16 cellular contexts compared by ENCODE assay signal in genomic region chr4:22456291-22456690, GRCh38. TPM values are rescaled to one million over a fixed set of nuclear protein-coding genes. Genes with fewer than 3 reads are reported as not detected.
DNase-seq lines count a peak whose midpoint lies in the region; ATAC-seq and TF ChIP-seq lines count a peak whose summit lies in the region.
"Had no signal": no experiment of that assay in that cellular context is flagged by ENCODE, and none has a peak within 500 bp of the region (broad histone marks: within the 10 kb centered on the region; RNA-seq: fewer than 3 reads in every experiment).

No MANE protein-coding gene starts in this region.

- H3K9me3 Mint-ChIP-seq in WTC11 (no peaks in the 10 kb centered on the region), neural crest cell (no peaks in the 10 kb centered on the region)
- H3K9me3 Mint-ChIP-seq in CD4-positive, alpha-beta memory T cell, result no peaks in the 10 kb centered on the region
- H3K9me3 Mint-ChIP-seq: HFFc6 had no signal

- no peaks in the 10 kb centered on the region for H3K27me3 ChIP-seq in CD4-positive, alpha-beta memory T cell (ENCODE audit: insufficient read depth, low read length)
- H3K27me3 ChIP-seq: BE2C had no signal

- H3K4me3 Mint-ChIP-seq in WTC11 (no peak overlapping the region), neural crest cell (no peak overlapping the region)
- H3K4me3 Mint-ChIP-seq in CD4-positive, alpha-beta memory T cell, result no peak overlapping the region
- H3K4me3 Mint-ChIP-seq: CD4-positive, CD25-positive, alpha-beta regulatory T cell; HFFc6 had no signal

- H3K36me3 Mint-ChIP-seq in WTC11 (peaks cover 4% of the 10 kb centered on the region; the same call in 1 of the 2 replicates), neural crest cell (ENCODE audit: low read depth) (peaks cover 18% of the 10 kb centered on the region)
- no peaks in the 10 kb centered on the region for H3K36me3 Mint-ChIP-seq in CD4-positive, alpha-beta memory T cell
- H3K36me3 Mint-ChIP-seq: CD4-positive, CD25-positive, alpha-beta regulatory T cell had no signal

- no peak for DNase-seq in WTC11 (ENCODE audit: low spot score)
- no peak for DNase-seq in neural crest cell (ENCODE audit: low read depth, low spot score)
- no peak for DNase-seq in stimulated activated CD4-positive, alpha-beta T cell treated with anti-CD3 and anti-CD28 coated beads, Interleukin-2, amount 100 ng/mL, for 24 hours
- no peak for DNase-seq in CD4-positive, alpha-beta memory T cell
- DNase-seq: ACHN; BE2C; C1 segment of cervical spinal cord; Caco-2; CD4-positive, CD25-positive, alpha-beta regulatory T cell; GM23248; HCEC 1CT; HFFc6; IMR-90 had no signal

- no peaks in the 10 kb centered on the region for H3K9me3 ChIP-seq in HEK293 (ENCODE audit: control insufficient read depth, insufficient read depth, low read depth, low read length)
- H3K9me3 ChIP-seq in CD4-positive, alpha-beta memory T cell (ENCODE audit: control insufficient read depth in 1 of 2, low read length in 2 of 2), result no peaks in the 10 kb centered on the region
- H3K9me3 ChIP-seq: BE2C, Caco-2 had no signal

- intact Hi-C loops in CD4-positive, alpha-beta memory T cell (cut with micrococcal nuclease), result no loop called here

- H3K27ac Mint-ChIP-seq in WTC11 (no peak overlapping the region), neural crest cell (ENCODE audit: unreplicated experiment) (peak overlapping the region; percentile 73)
- no peak overlapping the region for H3K27ac Mint-ChIP-seq in CD4-positive, alpha-beta memory T cell
- H3K27ac Mint-ChIP-seq: CD4-positive, CD25-positive, alpha-beta regulatory T cell; HFFc6 had no signal

- H3K36me3 ChIP-seq in HEK293 (ENCODE audit: control insufficient read depth in 2 of 2, insufficient read depth in 1 of 2, low read length in 2 of 2), result no peaks in the 10 kb centered on the region; a peak in 1 of 3 replicates
- H3K36me3 ChIP-seq in CD4-positive, alpha-beta memory T cell (ENCODE audit: insufficient read depth, low read length), result no peaks in the 10 kb centered on the region

- TF ChIP-seq CTCF in HEK293 (tag by site-specific recombination; IDR thresholded peaks at IDR 0.05) (no peak), WTC11 (IDR thresholded peaks at IDR 0.05) (no peak), neural crest cell (conservative IDR thresholded peaks at IDR 0.05) (no peak)

- peaks cover 5% of the 10 kb centered on the region; the same call in 1 of the 2 replicates for H3K4me1 ChIP-seq in HEK293 (ENCODE audit: control insufficient read depth, insufficient read depth, low read length)
- no peaks in the 10 kb centered on the region for H3K4me1 ChIP-seq in CD4-positive, alpha-beta memory T cell (ENCODE audit: insufficient read depth, low read length)

- CTCF ChIA-PET in HEK293 (lab: Yijun Ruan, JAX), result interaction anchor here (0.7 kb wide), 1 partner anchor 59 kb away, joined by 3 read pairs; no protein-coding TSS in a partner anchor
- CTCF ChIA-PET in WTC11 (lab: Charles Lee), result interaction anchor here (0.6 kb wide), 1 partner anchor 481 kb away, joined by 3 read pairs; no protein-coding TSS in a partner anchor
- CTCF ChIA-PET in CD4-positive, alpha-beta memory T cell (lab: Charles Lee; ENCODE audit: partially characterized antibody), result no interaction called here

- H3K4me3 ChIP-seq in HEK293 (ENCODE audit: low read depth, low read length), result no peak overlapping the region
- H3K4me3 ChIP-seq in CD4-positive, alpha-beta memory T cell (ENCODE audit: low read length in 2 of 2), result no peak overlapping the region
- H3K4me3 ChIP-seq: GM23248 had no signal

- ATAC-seq in WTC11 (no peak), GM21825 (IDR thresholded peaks at IDR 0.05; ENCODE audit: unreplicated experiment) (no peak)

- H3K4me1 Mint-ChIP-seq in WTC11 (peaks cover 45% of the 10 kb centered on the region), neural crest cell (no peaks in the 10 kb centered on the region)
- H3K4me1 Mint-ChIP-seq in CD4-positive, alpha-beta memory T cell, result no peaks in the 10 kb centered on the region
- H3K4me1 Mint-ChIP-seq: CD4-positive, CD25-positive, alpha-beta regulatory T cell had no signal

- H3K27me3 Mint-ChIP-seq in WTC11 (ENCODE audit: low read depth) (no peaks in the 10 kb centered on the region), neural crest cell (ENCODE audit: low read depth) (no peaks in the 10 kb centered on the region)
- H3K27me3 Mint-ChIP-seq in CD4-positive, alpha-beta memory T cell, result peaks cover 0 to 2% of the 10 kb centered on the region in 2 donors
- H3K27me3 Mint-ChIP-seq: CD4-positive, CD25-positive, alpha-beta regulatory T cell had no signal

- H3K27ac ChIP-seq in HEK293 (ENCODE audit: extremely low read depth, low read depth, low read length), result no peak overlapping the region
- H3K27ac ChIP-seq in CD4-positive, alpha-beta memory T cell (ENCODE audit: low read depth, low read length), result no peak overlapping the region
- H3K27ac ChIP-seq: GM23248, HL-60 had no signal

- POLR2A ChIA-PET in HEK293 (lab: Yijun Ruan, JAX), result no interaction called here
- POLR2A ChIA-PET in WTC11 (lab: Charles Lee), result no interaction called here
- POLR2A ChIA-PET in CD4-positive, alpha-beta memory T cell (lab: Charles Lee; ENCODE audit: partially characterized antibody), result no interaction called here

TF ChIP-seq in HEK293, 187 proteins besides CTCF, POLR2A, EP300 and RAD21:
- TF ChIP-seq KLF1 (tag by site-specific recombination; IDR thresholded peaks at IDR 0.05) (0 out of 2 replicates have a peak, but pooled peaks have one; percentile 18), ZNF629 (tag by site-specific recombination; IDR thresholded peaks at IDR 0.05) (no peak)

TF ChIP-seq in WTC11, 78 proteins besides CTCF, POLR2A, EP300 and RAD21:
- peak; percentile 92 for TF ChIP-seq GABPB1 (CRISPR knock-in tag; IDR thresholded peaks at IDR 0.05)
- no peak for TF ChIP-seq AR (CRISPR knock-in tag; IDR thresholded peaks at IDR 0.05)
- TF ChIP-seq GTF2I (CRISPR knock-in tag; conservative IDR thresholded peaks at IDR 0.05), result no peak

RNA-seq across cellular contexts. Expression of gene ADGRA3, which starts 59.6 kb away (rescaled TPM):
- total RNA-seq in WTC11 (2021) (40.5 to 48.3 TPM (median 47.9 TPM) in 3 replicates), neural crest cell (73.8 and 76.0 TPM in 2 replicates)
- total RNA-seq in CD4-positive, alpha-beta memory T cell, result under 1 TPM; 0.20 to 0.30 TPM
- under 1 TPM in 1 of 2 donors, not detected in 1; 0.09 TPM for polyA plus RNA-seq in CD4-positive, alpha-beta memory T cell

Comparison
In these comparisons a context has a peak if more than half of its experiments do, and no peak if none do; other contexts are left out.
1. RNA of gene ADGRA3, which starts 59.6 kb away (total RNA-seq): 73.8 to 76.0 TPM in neural crest cell and 40.5 to 48.3 TPM in WTC11; 0.20 to 0.30 TPM in CD4-positive, alpha-beta memory T cell; every median in the first group is over 10 times any median in the second.